1 cellular context compared by ENCODE assay signal in the genomic region with DNA sequence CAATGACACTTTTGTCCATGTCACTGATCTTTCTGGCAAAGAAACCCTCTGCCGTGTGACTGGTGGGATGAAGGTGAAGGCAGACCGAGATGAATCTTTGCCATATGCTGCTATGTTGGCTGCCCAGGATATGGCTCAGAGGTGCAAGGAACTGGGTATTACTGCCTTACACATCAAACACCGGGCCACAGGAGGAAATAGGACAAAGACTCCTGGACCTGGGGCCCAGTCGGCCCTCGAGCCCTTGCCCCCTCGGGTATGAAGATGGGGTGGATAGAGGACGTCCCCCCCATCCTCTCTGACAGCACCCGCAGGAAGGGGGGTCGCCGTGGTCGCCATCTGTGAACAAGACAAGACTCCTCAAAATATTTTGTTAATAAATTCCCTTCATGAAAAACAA.
TF ChIP-seq lines count a peak whose summit lies in the region.

No MANE protein-coding gene starts in this region.

TF ChIP-seq in WTC11, 78 proteins besides CTCF, POLR2A, EP300 and RAD21 (continued from another document):
- TF ChIP-seq HMGA2 (CRISPR knock-in tag; IDR thresholded peaks at IDR 0.05) (no peak), EMX1 (CRISPR knock-in tag; IDR thresholded peaks at IDR 0.05) (no peak), FOXP1 (CRISPR knock-in tag; IDR thresholded peaks at IDR 0.05; ENCODE audit: borderline replicate concordance) (no peak)
- TF ChIP-seq, protein P1, sequence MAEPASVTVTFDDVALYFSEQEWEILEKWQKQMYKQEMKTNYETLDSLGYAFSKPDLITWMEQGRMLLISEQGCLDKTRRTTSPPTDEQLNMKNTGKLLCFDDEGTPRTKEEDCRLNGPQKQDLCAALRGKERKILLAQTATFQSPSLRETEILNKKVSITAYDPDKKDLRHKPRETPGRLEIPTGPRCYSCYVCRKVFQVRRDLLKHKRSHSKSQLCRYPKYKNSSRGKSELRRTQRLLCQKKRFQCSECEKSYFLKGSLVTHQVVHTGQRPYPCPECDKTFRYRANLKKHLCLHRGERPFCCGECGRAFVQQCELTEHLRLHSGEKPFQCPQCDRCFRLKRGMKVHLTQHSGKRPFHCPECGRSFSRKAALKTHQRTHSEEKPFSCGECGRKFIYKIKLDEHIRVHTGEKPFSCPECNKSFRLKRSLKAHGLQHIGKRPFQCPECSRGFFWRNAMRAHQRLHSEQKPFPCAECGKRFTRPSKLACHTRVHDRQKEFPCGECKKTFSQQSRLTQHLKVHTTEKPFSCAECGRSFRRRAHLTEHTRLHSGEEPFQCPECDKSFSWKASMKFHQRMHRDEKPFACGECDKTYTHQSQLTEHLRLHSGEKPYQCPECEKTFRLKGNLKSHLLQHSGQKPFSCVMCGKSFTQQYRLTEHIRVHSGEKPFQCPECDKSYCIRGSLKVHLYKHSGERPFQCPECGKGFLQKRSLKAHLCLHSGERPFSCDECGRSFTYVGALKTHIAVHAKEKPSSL (CRISPR knock-in tag; conservative IDR thresholded peaks at IDR 0.05): no peak
TF ChIP-seq in WTC11: peak in this region for 0.
